Comparison of ENCODE assay signal across 16 cellular contexts in the genomic region with DNA sequence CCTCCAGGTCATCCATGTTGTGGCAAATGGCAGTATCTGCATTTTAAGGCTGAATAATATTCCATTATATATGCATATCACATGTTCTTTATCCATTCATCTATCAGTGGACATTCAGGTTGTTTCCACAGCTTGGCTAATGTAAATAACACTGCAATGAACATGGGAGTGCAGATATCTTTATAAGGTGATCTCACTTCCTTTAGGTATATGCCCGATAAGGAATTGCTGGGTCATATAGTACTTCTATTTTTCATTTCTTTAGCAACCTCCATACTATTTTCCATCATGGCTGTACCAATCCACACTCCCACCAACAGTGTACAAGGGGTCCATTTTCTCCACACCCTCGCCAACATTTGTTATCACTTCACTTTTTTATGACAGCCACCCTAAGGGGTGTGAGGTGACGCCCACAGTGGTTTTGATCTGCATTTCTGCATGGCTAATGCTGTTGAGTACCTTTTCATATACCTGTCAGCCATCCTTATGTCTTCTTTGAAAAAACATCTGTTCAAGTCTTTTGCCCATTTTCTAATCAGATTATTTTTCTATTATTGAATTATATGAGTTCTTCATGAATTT. TPM values are rescaled to one million over a fixed set of nuclear protein-coding genes. Genes with fewer than 3 reads are reported as not detected.
DNase-seq lines count a peak whose midpoint lies in the region; ATAC-seq lines count a peak whose summit lies in the region.
"Had no signal": no experiment of that assay in that cellular context is flagged by ENCODE, and none has a peak within 500 bp of the region (broad histone marks: within the 10 kb centered on the region; RNA-seq: fewer than 3 reads in every experiment).

No MANE protein-coding gene starts in this region.

- H3K9ac ChIP-seq in BLaER1 treated with 17β-estradiol and CSF1 and Interleukin-3, amounts not matched to agents 10 nM and 100 nM = no peak overlapping the region

- peaks cover 16 to 95% (median 25%) of the 10 kb centered on the region in 10 experiments for H3K4me1 ChIP-seq in BLaER1 treated with 17β-estradiol and CSF1 and Interleukin-3, amounts not matched to agents 10 nM and 100 nM

- H3K36me3 ChIP-seq in BLaER1 treated with 17β-estradiol and CSF1 and Interleukin-3, amounts not matched to agents 10 nM and 100 nM = peaks cover 46 to 61% (median 56%) of the 10 kb centered on the region in 11 experiments
- H3K36me3 ChIP-seq: brain microvascular endothelial cell, pancreas had no signal

- H3K36me3 Mint-ChIP-seq in T-helper 2 cell treated with Interferon-gamma antibody and Interleukin-4, amounts not matched to agents 5 μg/mL and 100 μg/mL, for 36 hours (ENCODE audit: low read depth) = peaks cover 34% of the 10 kb centered on the region

- intact Hi-C loops in left colon (cut with DNase I, micrococcal nuclease) = no loop called here

- H3K4me3 Mint-ChIP-seq in T-helper 2 cell treated with Interferon-gamma antibody and Interleukin-4, amounts not matched to agents 5 μg/mL and 100 μg/mL, for 36 hours = no peak overlapping the region
- H3K4me3 Mint-ChIP-seq: HFFc6 had no signal

- peak; percentile 16 for DNase-seq in DMS53 treated with DMSO at 0.1 percent for 48 hours (lab: John Stamatoyannopoulos, UW; ENCODE audit: unreplicated experiment)
- DNase-seq in T-helper 2 cell treated with Interferon-gamma antibody and Interleukin-4, amounts not matched to agents 5 μg/mL and 100 μg/mL, for 36 hours (ENCODE audit: low spot score) = no peak
- no peak for DNase-seq in left colon
- DNase-seq in cerebellum (ENCODE audit: low spot score) = no peak
- DNase-seq in T-helper 1 cell = no peak
- DNase-seq in AML-193 (lab: John Stamatoyannopoulos, UW) = no peak
- DNase-seq: brain microvascular endothelial cell, HFFc6, KG1, NCI-H1092, NCI-H524, pancreas, SHP77 treated with DMSO at 0.1 percent for 48 hours had no signal

- peak; percentile 87 for ATAC-seq in left colon
- ATAC-seq: activated CD4-positive, CD25-positive, alpha-beta regulatory T cell treated with anti-CD3 and anti-CD28 coated beads, Interleukin-2, amount 50 U/mL, for 24 hours; pancreas; sciatic nerve had no signal

- peak overlapping the region in 5 of 11 experiments; percentile 9 to 58 (median 44); a peak in 5 of 22 replicates for H3K27ac ChIP-seq in BLaER1 treated with 17β-estradiol and CSF1 and Interleukin-3, amounts not matched to agents 10 nM and 100 nM
- H3K27ac ChIP-seq: brain microvascular endothelial cell, pancreas had no signal

- peaks cover 41% of the 10 kb centered on the region for H3K4me1 Mint-ChIP-seq in T-helper 2 cell treated with Interferon-gamma antibody and Interleukin-4, amounts not matched to agents 5 μg/mL and 100 μg/mL, for 36 hours (ENCODE audit: low read depth)

- peak overlapping the region; percentile 6 to 71 (median 47); a peak in 18 of 22 replicates for H3K4me2 ChIP-seq in BLaER1 treated with 17β-estradiol and CSF1 and Interleukin-3, amounts not matched to agents 10 nM and 100 nM

- H3K27ac Mint-ChIP-seq in T-helper 2 cell treated with Interferon-gamma antibody and Interleukin-4, amounts not matched to agents 5 μg/mL and 100 μg/mL, for 36 hours = peak overlapping the region; percentile 62
- H3K27ac Mint-ChIP-seq: HFFc6 had no signal

- no peaks in the 10 kb centered on the region for H3K27me3 ChIP-seq in BLaER1 treated with 17β-estradiol and CSF1 and Interleukin-3, amounts not matched to agents 10 nM and 100 nM
- H3K27me3 ChIP-seq: brain microvascular endothelial cell, pancreas had no signal

- peaks cover 0 to 51% (median 43%) of the 10 kb centered on the region in 11 experiments; a peak in 19 of 22 replicates for H3K9me3 ChIP-seq in BLaER1 treated with 17β-estradiol and CSF1 and Interleukin-3, amounts not matched to agents 10 nM and 100 nM (replicated peaks in 1 of 11)
- H3K9me3 ChIP-seq: pancreas had no signal

- peaks cover under 1% of the 10 kb centered on the region for H3K9me3 Mint-ChIP-seq in T-helper 2 cell treated with Interferon-gamma antibody and Interleukin-4, amounts not matched to agents 5 μg/mL and 100 μg/mL, for 36 hours
- H3K9me3 Mint-ChIP-seq: HFFc6 had no signal

- no peak overlapping the region for H3K4me3 ChIP-seq in BLaER1 treated with 17β-estradiol and CSF1 and Interleukin-3, amounts not matched to agents 10 nM and 100 nM
- H3K4me3 ChIP-seq: pancreas had no signal

- H4K20me1 ChIP-seq in BLaER1 treated with 17β-estradiol and CSF1 and Interleukin-3, amounts not matched to agents 10 nM and 100 nM = peaks cover 24 to 100% (median 65%) of the 10 kb centered on the region in 11 experiments; a peak in 20 of 22 replicates

- H3K27me3 Mint-ChIP-seq in T-helper 2 cell treated with Interferon-gamma antibody and Interleukin-4, amounts not matched to agents 5 μg/mL and 100 μg/mL, for 36 hours (ENCODE audit: low read depth) = no peaks in the 10 kb centered on the region

RNA-seq across cellular contexts. Expression of a gene that starts 18.9 kb away (rescaled TPM):
- total RNA-seq in left colon (10 to 100 TPM; 59.9 to 71.4 TPM), cerebellum (54.4 TPM)
